In the genomic region with DNA sequence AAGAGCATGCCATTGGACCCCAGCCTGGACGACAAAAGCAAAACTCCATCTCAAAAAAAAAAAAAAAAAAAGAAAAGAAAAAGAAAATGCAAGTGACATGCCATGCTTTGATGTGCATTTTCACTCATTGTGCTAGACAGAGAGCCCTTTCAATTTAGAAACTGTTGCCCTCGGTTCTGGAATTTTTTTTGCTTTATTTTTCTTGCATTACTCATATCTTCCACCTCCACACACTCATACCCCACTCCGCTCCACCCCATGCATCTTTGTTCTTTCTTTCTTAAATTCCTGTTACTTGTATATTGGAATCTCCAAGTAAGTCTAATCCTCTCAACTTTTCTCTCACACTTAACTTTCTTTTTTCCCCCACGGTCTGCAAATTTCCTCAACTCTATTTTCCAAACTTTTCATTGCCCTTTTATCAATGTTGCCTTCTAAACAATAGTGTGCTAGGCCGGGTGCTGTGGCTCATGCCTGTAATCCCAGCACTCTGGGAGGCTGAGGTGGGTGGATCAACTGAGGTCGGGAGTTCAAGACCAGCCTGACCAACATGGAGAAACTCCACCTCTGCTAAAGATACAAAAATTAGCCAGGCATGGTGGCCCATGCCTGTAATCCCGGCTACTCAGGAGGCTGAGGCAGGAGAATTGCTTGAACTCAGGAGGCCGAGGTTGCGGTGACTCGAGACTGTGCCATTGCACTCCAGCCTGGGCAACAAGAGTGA, we compare ENCODE assay signal across 11 cellular contexts. TPM values are rescaled to one million over a fixed set of nuclear protein-coding genes. Genes with fewer than 3 reads are reported as not detected.
DNase-seq lines count a peak whose midpoint lies in the region; ATAC-seq and TF ChIP-seq lines count a peak whose summit lies in the region.
"Had no signal": no experiment of that assay in that cellular context is flagged by ENCODE, and none has a peak within 500 bp of the region (broad histone marks: within the 10 kb centered on the region; RNA-seq: fewer than 3 reads in every experiment).

No MANE protein-coding gene starts in this region.

- H3K4me1 Mint-ChIP-seq in activated T-cell treated with anti-CD3 and anti-CD28 coated beads, Interleukin-2, amount 50 U/mL, for 4 hours (ENCODE audit: low read depth) = peaks cover 11% of the 10 kb centered on the region
- no peaks in the 10 kb centered on the region for H3K4me1 Mint-ChIP-seq in stimulated activated effector memory CD8-positive, alpha-beta T cell treated with anti-CD3 and anti-CD28 coated beads, Interleukin-12 subunit alpha, Interleukin-12 subunit beta, amount 100 ng/mL, for 72 hours
- H3K4me1 Mint-ChIP-seq in Calu3 (ENCODE audit: low read depth, unreplicated experiment) = peaks cover 22% of the 10 kb centered on the region

- intact Hi-C loops in Calu3 (cut with micrococcal nuclease; ENCODE audit: unreplicated experiment) (no loop called here), gastrocnemius medialis (cut with DNase I; ENCODE audit: low total_unique reads) (no loop called here)

- ATAC-seq in activated T-cell treated with anti-CD3 and anti-CD28 coated beads, Interleukin-2, amount 50 U/mL, for 4 hours = peak; percentile 89 to 94
- ATAC-seq in SK-N-SH treated with all-trans-retinoic acid at 6 μM for 48 hours = peak; percentile 78
- ATAC-seq in stimulated activated effector memory CD8-positive, alpha-beta T cell treated with anti-CD3 and anti-CD28 coated beads, Interleukin-12 subunit alpha, Interleukin-12 subunit beta, amount 100 ng/mL, for 72 hours = peak; percentile 73
- no peak for ATAC-seq in gastrocnemius medialis
- ATAC-seq: naive thymus-derived CD8-positive, alpha-beta T cell had no signal

- H3K36me3 ChIP-seq in gastrocnemius medialis = no peaks in the 10 kb centered on the region

- no peak overlapping the region for H3K27ac Mint-ChIP-seq in stimulated activated effector memory CD8-positive, alpha-beta T cell treated with anti-CD3 and anti-CD28 coated beads, Interleukin-12 subunit alpha, Interleukin-12 subunit beta, amount 100 ng/mL, for 72 hours
- H3K27ac Mint-ChIP-seq in Calu3 (ENCODE audit: unreplicated experiment) = no peak overlapping the region
- H3K27ac Mint-ChIP-seq: naive thymus-derived CD8-positive, alpha-beta T cell had no signal

- no peak overlapping the region for H3K27ac ChIP-seq in gastrocnemius medialis
- H3K27ac ChIP-seq: coronary artery had no signal

- no peak for TF ChIP-seq CTCF in choroid plexus epithelial cell (conservative IDR thresholded peaks at IDR 0.05; ENCODE audit: low read depth, low read length)
- TF ChIP-seq CTCF in Calu3 (IDR thresholded peaks at IDR 0.05; ENCODE audit: unreplicated experiment) = no peak
- TF ChIP-seq CTCF in gastrocnemius medialis (IDR thresholded peaks at IDR 0.05 in 4 of 5, conservative IDR thresholded peaks at IDR 0.05 in 1 of 5) = no peak

- CTCF ChIA-PET in Calu3 (lab: Charles Lee) = no interaction called here

- peaks cover 29% of the 10 kb centered on the region for H3K27me3 Mint-ChIP-seq in activated T-cell treated with anti-CD3 and anti-CD28 coated beads, Interleukin-2, amount 50 U/mL, for 4 hours (ENCODE audit: low read depth)
- no peaks in the 10 kb centered on the region for H3K27me3 Mint-ChIP-seq in Calu3 (ENCODE audit: unreplicated experiment)

- DNase-seq in activated T-cell treated with anti-CD3 and anti-CD28 coated beads, Interleukin-2, amount 50 U/mL, for 4 hours = no peak
- DNase-seq in activated T-cell treated with anti-CD3 and anti-CD28 coated beads, Interleukin-2, amount 50 U/mL, for 1 hour = no peak
- DNase-seq in choroid plexus epithelial cell (ENCODE audit: low read depth) = peak; percentile 63
- DNase-seq in stimulated activated effector memory CD8-positive, alpha-beta T cell treated with anti-CD3 and anti-CD28 coated beads, Interleukin-12 subunit alpha, Interleukin-12 subunit beta, amount 100 ng/mL, for 72 hours (ENCODE audit: low spot score in 2 of 2) = no peak
- DNase-seq in NCI-H1930 (lab: John Stamatoyannopoulos, UW) = no peak
- no peak for DNase-seq in Calu3
- DNase-seq in gastrocnemius medialis = no peak
- DNase-seq: Karpas-422; naive thymus-derived CD8-positive, alpha-beta T cell had no signal

- BruUV-seq in Calu3 (replicated peaks; lab: Mats Ljungman, UMichigan) = no TSS peak

- no peaks in the 10 kb centered on the region for H3K36me3 Mint-ChIP-seq in activated T-cell treated with anti-CD3 and anti-CD28 coated beads, Interleukin-2, amount 50 U/mL, for 4 hours (ENCODE audit: insufficient read depth)
- H3K36me3 Mint-ChIP-seq in stimulated activated effector memory CD8-positive, alpha-beta T cell treated with anti-CD3 and anti-CD28 coated beads, Interleukin-12 subunit alpha, Interleukin-12 subunit beta, amount 100 ng/mL, for 72 hours = no peaks in the 10 kb centered on the region
- no peaks in the 10 kb centered on the region for H3K36me3 Mint-ChIP-seq in Calu3 (ENCODE audit: insufficient read depth, unreplicated experiment)

- peaks cover 10 to 19% (median 18%) of the 10 kb centered on the region in 3 donors for H3K27me3 ChIP-seq in gastrocnemius medialis

- in situ Hi-C loops in gastrocnemius medialis (cut with MboI; ENCODE audit: low sequenced_read_pairs in 4 of 4) = no loop called here

- TF ChIP-seq POLR2A in gastrocnemius medialis (IDR thresholded peaks at IDR 0.05) = no peak

- H3K4me3 ChIP-seq in choroid plexus epithelial cell (ENCODE audit: low read depth, low read length) (no peak overlapping the region), gastrocnemius medialis (no peak overlapping the region)
- H3K4me3 ChIP-seq: coronary artery had no signal

- no peaks in the 10 kb centered on the region for H3K4me1 ChIP-seq in gastrocnemius medialis

- H3K9me3 ChIP-seq in gastrocnemius medialis = no peaks in the 10 kb centered on the region

- no peaks in the 10 kb centered on the region for H3K9me3 Mint-ChIP-seq in activated T-cell treated with anti-CD3 and anti-CD28 coated beads, Interleukin-2, amount 50 U/mL, for 4 hours
- no peaks in the 10 kb centered on the region for H3K9me3 Mint-ChIP-seq in stimulated activated effector memory CD8-positive, alpha-beta T cell treated with anti-CD3 and anti-CD28 coated beads, Interleukin-12 subunit alpha, Interleukin-12 subunit beta, amount 100 ng/mL, for 72 hours
- H3K9me3 Mint-ChIP-seq in Calu3 (ENCODE audit: low read depth, unreplicated experiment) = no peaks in the 10 kb centered on the region
- H3K9me3 Mint-ChIP-seq: naive thymus-derived CD8-positive, alpha-beta T cell had no signal

- H3K4me3 Mint-ChIP-seq in activated T-cell treated with anti-CD3 and anti-CD28 coated beads, Interleukin-2, amount 50 U/mL, for 4 hours = no peak overlapping the region
- no peak overlapping the region for H3K4me3 Mint-ChIP-seq in stimulated activated effector memory CD8-positive, alpha-beta T cell treated with anti-CD3 and anti-CD28 coated beads, Interleukin-12 subunit alpha, Interleukin-12 subunit beta, amount 100 ng/mL, for 72 hours
- no peak overlapping the region for H3K4me3 Mint-ChIP-seq in Calu3 (ENCODE audit: low read depth, unreplicated experiment)
- H3K4me3 Mint-ChIP-seq: naive thymus-derived CD8-positive, alpha-beta T cell had no signal

TF ChIP-seq in SK-N-SH treated with all-trans-retinoic acid at 6 μM for 48 hours, 23 proteins besides CTCF, POLR2A, EP300 and RAD21 (continues in another document):
- TF ChIP-seq RARB (CRISPR knock-in tag; IDR thresholded peaks at IDR 0.05) (no peak), ZFP3 (CRISPR knock-in tag; IDR thresholded peaks at IDR 0.05) (no peak), PPARA (CRISPR knock-in tag; IDR thresholded peaks at IDR 0.05; ENCODE audit: borderline replicate concordance) (no peak), ZC3H10 (CRISPR knock-in tag; IDR thresholded peaks at IDR 0.05) (no peak), CSDC2 (CRISPR knock-in tag; IDR thresholded peaks at IDR 0.05) (no peak), ARNTL (CRISPR knock-in tag; IDR thresholded peaks at IDR 0.05; ENCODE audit: borderline replicate concordance, low read depth) (no peak), OSR1 (CRISPR knock-in tag; IDR thresholded peaks at IDR 0.05) (no peak), BACH2 (CRISPR knock-in tag; IDR thresholded peaks at IDR 0.05; ENCODE audit: borderline replicate concordance) (no peak), SNAI2 (CRISPR knock-in tag; IDR thresholded peaks at IDR 0.05) (no peak), TSHZ2 (CRISPR knock-in tag; IDR thresholded peaks at IDR 0.05) (no peak), ZNF70 (CRISPR knock-in tag; IDR thresholded peaks at IDR 0.05) (no peak)

RNA-seq across cellular contexts. Expression of gene SUZ12, which starts 16.8 kb away (rescaled TPM):
- total RNA-seq in activated T-cell treated with anti-CD3 and anti-CD28 coated beads, Interleukin-2, amount 50 U/mL, for 4 hours = 10 to 100 TPM; 57.3 to 65.5 (median 58.4) TPM
- 47.5 and 49.2 TPM in 2 replicates for total RNA-seq in Calu3 (2022)
- total RNA-seq in gastrocnemius medialis = 1 to 10 TPM; 7.0 to 9.2 (median 8.4) TPM

RNA-seq across cellular contexts. Expression of gene UTP6, which starts 18.5 kb away (rescaled TPM):
- 100 to 1,000 TPM; 174 to 194 (median 184) TPM for total RNA-seq in activated T-cell treated with anti-CD3 and anti-CD28 coated beads, Interleukin-2, amount 50 U/mL, for 4 hours
- total RNA-seq in Calu3 (2022) = 72.2 and 73.5 TPM in 2 replicates
- total RNA-seq in gastrocnemius medialis = 10 to 100 TPM; 22.7 to 35.2 (median 27.8) TPM

Comparison
In these comparisons a context has a peak if more than half of its experiments do, and no peak if none do; other contexts are left out.
1. ATAC-seq: peak in activated T-cell treated with anti-CD3 and anti-CD28 coated beads, Interleukin-2, amount 50 U/mL, for 4 hours (2 of 2), SK-N-SH treated with all-trans-retinoic acid at 6 μM for 48 hours (single experiment) and stimulated activated effector memory CD8-positive, alpha-beta T cell treated with anti-CD3 and anti-CD28 coated beads, Interleukin-12 subunit alpha, Interleukin-12 subunit beta, amount 100 ng/mL, for 72 hours (single experiment); none in gastrocnemius medialis (0 of 2).